8 cellular contexts compared by ENCODE assay signal in the genomic region with DNA sequence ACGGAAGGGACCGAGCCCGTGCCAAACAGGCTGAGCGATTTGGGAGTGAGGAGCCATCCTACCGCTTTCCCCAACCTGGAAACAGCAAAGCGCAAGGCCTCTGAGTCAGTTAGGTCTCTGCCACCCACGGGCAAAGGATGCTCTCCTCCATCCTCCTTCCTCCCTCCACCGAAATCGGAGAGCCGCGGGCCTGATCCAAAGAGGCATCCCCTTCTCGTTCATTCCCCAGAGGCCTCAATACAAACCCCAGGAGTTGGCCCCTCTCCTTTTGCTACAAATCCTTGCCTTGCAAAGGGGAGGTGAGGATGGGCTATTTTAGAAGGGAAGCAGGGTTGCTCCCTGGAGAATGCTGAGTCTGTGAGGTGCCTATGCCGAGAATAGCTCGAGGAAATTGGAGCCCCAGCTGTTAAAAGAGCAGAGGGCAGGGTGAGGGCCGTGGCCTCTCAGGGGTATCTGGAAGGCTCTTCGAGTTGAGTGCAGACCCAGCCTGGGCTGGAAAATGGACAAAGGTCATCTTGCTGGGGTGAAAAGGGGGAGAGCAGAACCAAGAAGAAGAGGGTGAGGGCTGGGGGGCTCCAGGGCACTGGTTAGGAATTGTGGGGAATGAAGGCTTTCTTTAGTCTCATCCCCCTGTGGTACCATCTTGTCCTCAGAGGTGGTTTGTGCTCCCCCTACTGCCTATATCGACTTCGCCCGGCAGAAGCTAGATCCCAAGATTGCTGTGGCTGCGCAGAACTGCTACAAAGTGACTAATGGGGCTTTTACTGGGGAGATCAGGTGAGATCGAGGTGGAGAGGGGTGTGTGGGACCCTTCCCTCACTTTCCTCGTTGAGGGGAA. TPM values are rescaled to one million over a fixed set of nuclear protein-coding genes. Genes with fewer than 3 reads are reported as not detected.
DNase-seq lines count a peak whose midpoint lies in the region; ATAC-seq, FAIRE-seq and TF ChIP-seq lines count a peak whose summit lies in the region.

No MANE protein-coding gene starts in this region.

- ATAC-seq in activated B cell treated with CpG ODN at 0.5 μM for 24 hours (ENCODE audit: low read depth), result no peak
- ATAC-seq in GM21723 (IDR thresholded peaks at IDR 0.05; ENCODE audit: unreplicated experiment), result no peak
- ATAC-seq in HG02763 (IDR thresholded peaks at IDR 0.05; ENCODE audit: unreplicated experiment), result no peak

- peak overlapping the region; percentile 75 for H3K27ac Mint-ChIP-seq in activated B cell treated with CpG ODN at 0.5 μM for 24 hours

- TF ChIP-seq CTCF in activated B cell treated with CpG ODN at 0.5 μM for 24 hours (IDR thresholded peaks at IDR 0.05) (no peak), fibroblast of villous mesenchyme (IDR thresholded peaks at IDR 0.05; ENCODE audit: insufficient read depth, low read depth, low read length) (peak; percentile 28)

- POLR2A ChIA-PET in activated B cell treated with CpG ODN at 0.5 μM for 24 hours (lab: Charles Lee), result interaction anchor here (0.6 to 11.1 kb wide), 19 partner anchors 10 to 375 kb away, joined by 3 to 190 read pairs (median 7); partner anchors contain the start of genes C12orf57, CDCA3, COPS7A and EMG1

- no peaks in the 10 kb centered on the region for H3K9me3 Mint-ChIP-seq in activated B cell treated with CpG ODN at 0.5 μM for 24 hours

- in situ Hi-C loops in ACHN (cut with HindIII; ENCODE audit: low pct_ligation_motif_present, low pct_unique_long_range_greater_than_20kb, low sequenced_read_pairs), result no loop called here

- intact Hi-C loops in activated B cell treated with CpG ODN at 0.5 μM for 24 hours (cut with micrococcal nuclease), result loop anchor here (1.0 kb wide), 6 partner anchors 70 to 245 kb away; partner anchors contain the start of genes C12orf57, C1R and C1RL

- peak overlapping the region; percentile 88 for H3K4me3 Mint-ChIP-seq in activated B cell treated with CpG ODN at 0.5 μM for 24 hours

- H3K4me3 ChIP-seq in fibroblast of villous mesenchyme (ENCODE audit: low read depth, low read length), result peak overlapping the region; percentile 88

- DNase-seq in ACHN, result peak; percentile 36
- DNase-seq in GM19239 (ENCODE audit: insufficient read length, low spot score), result no peak
- no peak for DNase-seq in activated B cell treated with CpG ODN at 0.5 μM for 24 hours
- DNase-seq in fibroblast of villous mesenchyme (ENCODE audit: low read depth), result no peak
- DNase-seq in retina, result peak; percentile 36
- DNase-seq in NCI-H510A (lab: John Stamatoyannopoulos, UW), result no peak

- CTCF ChIA-PET in activated B cell treated with CpG ODN at 0.5 μM for 24 hours (lab: Charles Lee), result interaction anchor here (0.6 to 3.4 kb wide), 20 partner anchors 10 to 275 kb away, joined by 3 to 34 read pairs (median 6); partner anchors contain the start of genes C12orf57, C1RL, CDCA3 and MLF2

- H3K4me1 Mint-ChIP-seq in activated B cell treated with CpG ODN at 0.5 μM for 24 hours, result peaks cover 51% of the 10 kb centered on the region

- FAIRE-seq in GM19239 (lab: Jason Lieb, UNC), result peak; percentile 54

- peaks cover 62% of the 10 kb centered on the region for H3K36me3 Mint-ChIP-seq in activated B cell treated with CpG ODN at 0.5 μM for 24 hours (ENCODE audit: low read depth)

- H3K27me3 Mint-ChIP-seq in activated B cell treated with CpG ODN at 0.5 μM for 24 hours, result no peaks in the 10 kb centered on the region

RNA-seq across cellular contexts. Expression of gene TPI1, which starts 1.1 kb away (rescaled TPM):
- 306 and 318 TPM in 2 replicates for total RNA-seq in activated B cell treated with CpG ODN at 0.5 μM for 24 hours
- total RNA-seq in fibroblast of villous mesenchyme, result 620 and 695 TPM in 2 replicates

RNA-seq across cellular contexts. Expression of gene SPSB2, which starts 4.7 kb away (rescaled TPM):
- total RNA-seq in activated B cell treated with CpG ODN at 0.5 μM for 24 hours, result 14.4 and 16.2 TPM in 2 replicates
- 6.0 and 8.7 TPM in 2 replicates for total RNA-seq in fibroblast of villous mesenchyme

RNA-seq across cellular contexts. Expression of gene USP5, which starts 16.5 kb away (rescaled TPM):
- total RNA-seq in activated B cell treated with CpG ODN at 0.5 μM for 24 hours (108 and 110 TPM in 2 replicates), fibroblast of villous mesenchyme (91.5 and 96.7 TPM in 2 replicates)

RNA-seq across cellular contexts. Expression of gene CDCA3, which starts 17.3 kb away (rescaled TPM):
- total RNA-seq in activated B cell treated with CpG ODN at 0.5 μM for 24 hours (1.2 and 1.6 TPM in 2 replicates), fibroblast of villous mesenchyme (18.4 and 21.2 TPM in 2 replicates)

RNA-seq across cellular contexts. Expression of gene GNB3, which starts 27.7 kb away (rescaled TPM):
- total RNA-seq in activated B cell treated with CpG ODN at 0.5 μM for 24 hours (0.51 and 0.60 TPM in 2 replicates), fibroblast of villous mesenchyme (1.7 and 3.9 TPM in 2 replicates)

Comparison
In these comparisons a context has a peak if more than half of its experiments do, and no peak if none do; other contexts are left out.
1. DNase-seq: peak in ACHN (single experiment) and retina (single experiment); none in GM19239 (single experiment), activated B cell treated with CpG ODN at 0.5 μM for 24 hours (single experiment), fibroblast of villous mesenchyme (single experiment) and NCI-H510A (single experiment).